In genomic region chr9:33742519-33742918, GRCh38 we compare ENCODE assay signal across 16 cellular contexts. TPM values are rescaled to one million over a fixed set of nuclear protein-coding genes. Genes with fewer than 3 reads are reported as not detected.
DNase-seq lines count a peak whose midpoint lies in the region; ATAC-seq and TF ChIP-seq lines count a peak whose summit lies in the region.
"Had no signal": no experiment of that assay in that cellular context is flagged by ENCODE, and none has a peak within 500 bp of the region (broad histone marks: within the 10 kb centered on the region; RNA-seq: fewer than 3 reads in every experiment).

No MANE protein-coding gene starts in this region.

- peaks cover 4% of the 10 kb centered on the region for H3K4me1 ChIP-seq in mucosa of descending colon (ENCODE audit: low read depth)
- H3K4me1 ChIP-seq: SJSA1 had no signal

- TF ChIP-seq POLR2A in NB4 (IDR thresholded peaks at IDR 0.05; ENCODE audit: extremely low read depth, insufficient read length), result no peak

- H3K4me3 ChIP-seq in NB4 (ENCODE audit: low read depth, low read length) (no peak overlapping the region), brain microvascular endothelial cell (ENCODE audit: low read depth, low read length) (no peak overlapping the region), mucosa of descending colon (no peak overlapping the region)
- H3K4me3 ChIP-seq: coronary artery, hepatocyte, SJSA1 had no signal

- no peaks in the 10 kb centered on the region for H3K9me3 ChIP-seq in mucosa of descending colon
- H3K9me3 ChIP-seq: SJSA1 had no signal

- in situ Hi-C loops in brain microvascular endothelial cell (cut with HindIII; ENCODE audit: low pct_ligation_motif_present, low sequenced_read_pairs), result no loop called here

- DNase-seq in SIG-M5 treated with dmso at 0.1 percent for 504 hours (lab: John Stamatoyannopoulos, UW; ENCODE audit: unreplicated experiment), result peak; percentile 10
- DNase-seq in SIG-M5 (lab: John Stamatoyannopoulos, UW), result no peak
- peak; percentile 40 for DNase-seq in NB4 (ENCODE audit: low read depth)
- DNase-seq in brain microvascular endothelial cell, result no peak
- DNase-seq in mucosa of descending colon, result no peak
- DNase-seq in cerebellar cortex (ENCODE audit: low spot score), result no peak
- DNase-seq: activated CD8-positive, alpha-beta memory T cell treated with anti-CD3 and anti-CD28 coated beads for 24 hours; left cardiac atrium; NCI-H2029; NCI-H774 had no signal

- ATAC-seq in mucosa of descending colon (peak; percentile 51), GM21737 (IDR thresholded peaks at IDR 0.05; ENCODE audit: unreplicated experiment) (no peak), GM19395 (IDR thresholded peaks at IDR 0.05; ENCODE audit: unreplicated experiment) (no peak)
- ATAC-seq: left cardiac atrium had no signal

- intact Hi-C loops in mucosa of descending colon (cut with DNase I, micrococcal nuclease), result no loop called here

- TF ChIP-seq CTCF in NB4 (IDR thresholded peaks at IDR 0.05; ENCODE audit: low read depth, low read length), result peak; percentile 9
- TF ChIP-seq CTCF in brain microvascular endothelial cell (IDR thresholded peaks at IDR 0.05; ENCODE audit: low read depth, low read length, missing control alignments), result peak; percentile 19
- no peak for TF ChIP-seq CTCF in mucosa of descending colon (IDR thresholded peaks at IDR 0.05)

- no peak overlapping the region for H3K27ac ChIP-seq in brain microvascular endothelial cell
- H3K27ac ChIP-seq: coronary artery, hepatocyte, SJSA1 had no signal

- no peaks in the 10 kb centered on the region for H3K27me3 ChIP-seq in brain microvascular endothelial cell (replicated peaks)
- H3K27me3 ChIP-seq: hepatocyte, SJSA1 had no signal

- H3K36me3 ChIP-seq in brain microvascular endothelial cell (replicated peaks) (no peaks in the 10 kb centered on the region), mucosa of descending colon (ENCODE audit: low read depth) (no peaks in the 10 kb centered on the region)
- H3K36me3 ChIP-seq: SJSA1 had no signal

RNA-seq across cellular contexts. Expression of gene PRSS3, which starts 52.8 kb away (rescaled TPM):
- total RNA-seq in mucosa of descending colon, result 100 to 1,000 TPM; 107 to 326 (median 174) TPM
- total RNA-seq: hepatocyte, left cardiac atrium, myocyte, SJSA1 had no signal

Comparison
In these comparisons a context has a peak if more than half of its experiments do, and no peak if none do; other contexts are left out.
1. DNase-seq: peak in SIG-M5 treated with dmso at 0.1 percent for 504 hours (single experiment) and NB4 (single experiment); none in SIG-M5 (single experiment), brain microvascular endothelial cell (single experiment), mucosa of descending colon (0 of 3) and cerebellar cortex (single experiment).